ENCODE assay signal across 22 cellular contexts in genomic region chr12:130881548-130881947, GRCh38.
"Had no signal": no experiment of that assay in that cellular context is flagged by ENCODE, and none has a peak within 500 bp of the region (broad histone marks: within the 10 kb centered on the region; RNA-seq: fewer than 3 reads in every experiment).

No MANE protein-coding gene starts in this region.

- H3K4me1 ChIP-seq: SJSA1 had no signal

- H3K27me3 ChIP-seq: MG63, SJSA1 had no signal

- DNase-seq: Karpas-422; KG1; MG63; NCI-H1092; NCI-H1105 treated with DMSO at 0.1 percent for 48 hours; NCI-H1417 treated with DMSO at 0.1 percent for 48 hours; NCI-H146; NCI-H1694 treated with DMSO at 0.1 percent for 48 hours; NCI-H1930; NCI-H2081; NCI-H2107; NCI-H2227 treated with DMSO at 0.1 percent for 48 hours; NCI-H524; NCI-H526 treated with DMSO at 0.1 percent for 48 hours; NCI-H774; NK-92 treated with Interleukin-12 subunit alpha and Interleukin-12 subunit beta, amount 100 ng/mL, for 24 hours; Right ventricle myocardium superior; RPMI8226; SIG-M5 had no signal

- H3K9me3 ChIP-seq: MG63, SJSA1 had no signal

- FAIRE-seq: RCC 7860 had no signal

- H3K4me3 ChIP-seq: MG63, SJSA1, SK-N-MC had no signal

- H3K27ac ChIP-seq: SJSA1, SK-N-MC had no signal
